19 cellular contexts compared by ENCODE assay signal in genomic region chr2:41989503-41990180, GRCh38. TPM values are rescaled to one million over a fixed set of nuclear protein-coding genes. Genes with fewer than 3 reads are reported as not detected.
DNase-seq lines count a peak whose midpoint lies in the region; ATAC-seq and TF ChIP-seq lines count a peak whose summit lies in the region.
"Had no signal": no experiment of that assay in that cellular context is flagged by ENCODE, and none has a peak within 500 bp of the region (broad histone marks: within the 10 kb centered on the region; RNA-seq: fewer than 3 reads in every experiment).

No MANE protein-coding gene starts in this region.

- peak overlapping the region; percentile 93 for H2BK12ac ChIP-seq in trophoblast cell (ENCODE audit: low read length)

- H3K4me3 ChIP-seq in SK-N-MC (peak overlapping the region; percentile 45), trophoblast cell (ENCODE audit: low read depth, low read length) (no peak overlapping the region)
- H3K4me3 ChIP-seq: prostate gland, SJSA1, stomach had no signal

- no peak for TF ChIP-seq CTCF in glutamatergic neuron (IDR thresholded peaks at IDR 0.05; ENCODE audit: partially characterized antibody, unreplicated experiment)
- TF ChIP-seq CTCF in natural killer cell (IDR thresholded peaks at IDR 0.05): no peak

- H3K27me3 ChIP-seq in trophoblast cell (ENCODE audit: insufficient read depth, low read length): no peaks in the 10 kb centered on the region
- H3K27me3 ChIP-seq: SJSA1 had no signal

- WGBS in trophoblast cell (ENCODE audit: extremely low coverage, insufficient coverage, insufficient read length): no CpG with 5 or more reads among the region's 3 CpGs

- intact Hi-C loops in natural killer cell (cut with micrococcal nuclease): no loop called here

- peak overlapping the region; percentile 73 for H4K91ac ChIP-seq in trophoblast cell (ENCODE audit: low read depth, low read length)

- peak overlapping the region; percentile 19 for H3K4me2 ChIP-seq in trophoblast cell (ENCODE audit: low read length)

- no peak overlapping the region for H4K12ac ChIP-seq in trophoblast cell (ENCODE audit: low read depth, low read length)

- H3K9ac ChIP-seq in SK-N-MC (ENCODE audit: insufficient read length) (peak overlapping the region; percentile 2), trophoblast cell (ENCODE audit: low read length) (no peak overlapping the region)

- H3K14ac ChIP-seq in trophoblast cell (ENCODE audit: low read length): peak overlapping the region; percentile 72

- peak overlapping the region; percentile 76 for H2AK5ac ChIP-seq in trophoblast cell (ENCODE audit: low read length)

- DNase-seq in HCEC 1CT (peak; percentile 27), SK-N-MC (ENCODE audit: low read depth, low spot score) (peak; percentile 81), glutamatergic neuron (peak; percentile 43), trophoblast cell (peak in 1 of 2 donors; percentile 37), natural killer cell (no peak), kidney tubule cell (ENCODE audit: low spot score) (no peak), NCI-H2196 (lab: John Stamatoyannopoulos, UW; ENCODE audit: unreplicated experiment) (no peak)
- DNase-seq: activated CD4-positive, alpha-beta T cell treated with anti-CD3 and anti-CD28 coated beads, Interleukin-2, amount 10 ng/mL, durations not matched to agents 24 days and 14 days; activated T-cell treated with anti-CD3 and anti-CD28 coated beads for 4 hours; COR-L47; GDM1; NCI-H2171 treated with DMSO at 0.1 percent for 48 hours; NK-92 treated with Interleukin-12 subunit alpha and Interleukin-12 subunit beta, amount 100 ng/mL, for 24 hours; stimulated activated CD4-positive, alpha-beta T cell treated with anti-CD3 and anti-CD28 coated beads, Interleukin-15, amount 100 ng/mL, for 24 hours; stomach had no signal

- H3K79me1 ChIP-seq in trophoblast cell (ENCODE audit: low read length): peaks cover 21% of the 10 kb centered on the region

- no peak overlapping the region for H3K23ac ChIP-seq in trophoblast cell (ENCODE audit: low read length)

- H3K27me3 Mint-ChIP-seq in glutamatergic neuron (ENCODE audit: unreplicated experiment) (peaks cover 33% of the 10 kb centered on the region), natural killer cell (ENCODE audit: low read depth in 2 of 2) (peaks cover 13 to 22% of the 10 kb centered on the region in 2 donors)

- H3K27ac ChIP-seq in SK-N-MC (peak overlapping the region; percentile 76), trophoblast cell (ENCODE audit: low read depth, low read length) (peak overlapping the region; percentile 68)
- H3K27ac ChIP-seq: prostate gland, SJSA1, stomach had no signal

- H3K9me3 ChIP-seq in SK-N-MC (ENCODE audit: low read depth, low read length) (no peaks in the 10 kb centered on the region), trophoblast cell (ENCODE audit: insufficient read depth, low read depth, low read length) (peaks cover under 1% of the 10 kb centered on the region)
- H3K9me3 ChIP-seq: prostate gland, SJSA1, stomach had no signal

- no peak overlapping the region for H3K18ac ChIP-seq in trophoblast cell (ENCODE audit: low read length)

- H3K4ac ChIP-seq in trophoblast cell (ENCODE audit: low read depth, low read length): no peak overlapping the region

- no peaks in the 10 kb centered on the region for H3K79me2 ChIP-seq in trophoblast cell (ENCODE audit: control insufficient read depth, insufficient read depth, low read length, poor library complexity)

- H2AFZ ChIP-seq in trophoblast cell (ENCODE audit: insufficient read depth, low read length, poor library complexity): no peak overlapping the region

- H3K36me3 ChIP-seq in SK-N-MC (ENCODE audit: insufficient read depth, low read length): no peaks in the 10 kb centered on the region
- no peaks in the 10 kb centered on the region for H3K36me3 ChIP-seq in trophoblast cell (ENCODE audit: control insufficient read depth in 1 of 2, insufficient read depth in 2 of 2, low read length in 2 of 2)
- H3K36me3 ChIP-seq: prostate gland, SJSA1, stomach had no signal

- ATAC-seq in GM19395 (IDR thresholded peaks at IDR 0.05; ENCODE audit: unreplicated experiment) (no peak), natural killer cell (no peak)

- peak overlapping the region; percentile 55 for H2BK5ac ChIP-seq in trophoblast cell (ENCODE audit: low read depth, low read length, poor library complexity)

- no peak overlapping the region for H4K8ac ChIP-seq in trophoblast cell (ENCODE audit: low read depth, low read length)

- H3K27ac Mint-ChIP-seq in glutamatergic neuron (ENCODE audit: unreplicated experiment) (peak overlapping the region; percentile 98), natural killer cell (no peak overlapping the region)
- H3K27ac Mint-ChIP-seq: activated CD4-positive, alpha-beta T cell treated with anti-CD3 and anti-CD28 coated beads, Interleukin-2, amount 10 ng/mL, durations not matched to agents 24 days and 14 days; activated naive CD4-positive, alpha-beta T cell treated with anti-CD3 and anti-CD28 coated beads, Interleukin-2, amount 50 U/mL, for 24 hours had no signal

- H3K4me1 ChIP-seq in trophoblast cell (ENCODE audit: control insufficient read depth in 1 of 2, insufficient read depth in 2 of 2, low read length in 2 of 2): peaks cover 21% of the 10 kb centered on the region in 2 experiments
- H3K4me1 ChIP-seq: prostate gland, stomach had no signal

- H3K36me3 Mint-ChIP-seq in glutamatergic neuron (ENCODE audit: unreplicated experiment) (no peaks in the 10 kb centered on the region), natural killer cell (no peaks in the 10 kb centered on the region)
- H3K36me3 Mint-ChIP-seq: activated naive CD4-positive, alpha-beta T cell treated with anti-CD3 and anti-CD28 coated beads, Interleukin-2, amount 50 U/mL, for 24 hours had no signal

- peaks cover 49% of the 10 kb centered on the region for H3K4me1 Mint-ChIP-seq in glutamatergic neuron (ENCODE audit: low read depth, unreplicated experiment)
- H3K4me1 Mint-ChIP-seq in natural killer cell: no peaks in the 10 kb centered on the region
- H3K4me1 Mint-ChIP-seq: activated naive CD4-positive, alpha-beta T cell treated with anti-CD3 and anti-CD28 coated beads, Interleukin-2, amount 50 U/mL, for 24 hours had no signal

- H3K4me3 Mint-ChIP-seq in glutamatergic neuron (ENCODE audit: unreplicated experiment) (peak overlapping the region; percentile 76), natural killer cell (no peak overlapping the region)
- H3K4me3 Mint-ChIP-seq: activated CD4-positive, alpha-beta T cell treated with anti-CD3 and anti-CD28 coated beads, Interleukin-2, amount 10 ng/mL, durations not matched to agents 24 days and 14 days; activated naive CD4-positive, alpha-beta T cell treated with anti-CD3 and anti-CD28 coated beads, Interleukin-2, amount 50 U/mL, for 24 hours had no signal

- H2BK120ac ChIP-seq in trophoblast cell (ENCODE audit: insufficient read depth, low read length, poor library complexity): peak overlapping the region; percentile 86

- peaks cover 38% of the 10 kb centered on the region for H3K9me3 Mint-ChIP-seq in glutamatergic neuron (ENCODE audit: unreplicated experiment)
- no peaks in the 10 kb centered on the region for H3K9me3 Mint-ChIP-seq in natural killer cell
- H3K9me3 Mint-ChIP-seq: activated CD4-positive, alpha-beta T cell treated with anti-CD3 and anti-CD28 coated beads, Interleukin-2, amount 10 ng/mL, durations not matched to agents 24 days and 14 days; activated naive CD4-positive, alpha-beta T cell treated with anti-CD3 and anti-CD28 coated beads, Interleukin-2, amount 50 U/mL, for 24 hours had no signal

RNA-seq across cellular contexts. Expression of gene PKDCC, which starts 58.2 kb away (rescaled TPM):
- total RNA-seq in glutamatergic neuron (ENCODE audit: unreplicated experiment) (959 TPM), natural killer cell (under 1 TPM in 1 of 3 donors, not detected in 2; 0.50 TPM)
- 35.3 and 39.5 TPM in 2 replicates for polyA plus RNA-seq in trophoblast cell (2013)
- total RNA-seq: activated CD4-positive, alpha-beta T cell treated with anti-CD3 and anti-CD28 coated beads, Interleukin-2, amount 10 ng/mL, durations not matched to agents 24 days and 14 days had no signal

Comparison
In these comparisons a context has a peak if more than half of its experiments do, and no peak if none do; other contexts are left out.
1. DNase-seq: peak in HCEC 1CT (single experiment), SK-N-MC (single experiment) and glutamatergic neuron (single experiment); none in natural killer cell (single experiment), kidney tubule cell (single experiment) and NCI-H2196 (single experiment).
2. RNA of gene PKDCC, which starts 58.2 kb away (total RNA-seq): 959 TPM in glutamatergic neuron (single experiment); 0.50 TPM in natural killer cell; every median in the first group is over 100 times any median in the second.